ENCODE assay signal across 22 cellular contexts in the genomic region with DNA sequence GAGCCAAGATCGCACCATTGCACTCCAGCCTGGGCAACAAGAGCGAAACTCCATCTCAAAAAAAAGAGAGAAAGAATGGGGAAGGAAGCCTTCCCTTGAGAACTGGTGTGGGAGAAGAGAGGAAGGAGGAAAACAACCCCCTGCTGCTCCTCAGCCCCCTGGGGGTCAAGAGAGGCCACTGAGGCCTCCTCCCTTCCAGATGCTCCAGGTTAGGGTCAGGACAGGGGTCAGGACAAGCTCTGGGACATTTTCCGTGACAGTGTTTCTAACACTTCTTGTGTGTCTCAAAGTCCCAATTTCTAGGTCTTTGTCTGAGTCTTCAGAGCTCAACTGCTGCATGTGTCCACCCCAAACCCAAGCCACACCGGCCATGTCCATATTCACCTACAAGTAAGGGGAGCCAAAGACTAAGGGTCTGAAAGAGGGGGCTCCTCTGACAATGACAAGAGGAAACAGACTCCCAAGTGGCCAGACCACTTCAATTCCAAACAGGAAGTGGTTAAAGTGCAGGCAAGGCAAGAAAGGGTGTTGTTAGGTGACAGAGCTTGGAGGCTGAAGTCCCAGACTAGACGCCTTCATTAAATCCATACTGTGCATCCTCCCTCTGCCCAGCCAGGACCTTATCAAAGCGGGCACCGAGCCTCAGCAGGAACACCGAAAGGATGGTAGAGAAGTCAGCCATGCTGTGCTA. TPM values are rescaled to one million over a fixed set of nuclear protein-coding genes. Genes with fewer than 3 reads are reported as not detected.
"Had no signal": no experiment of that assay in that cellular context is flagged by ENCODE, and none has a peak within 500 bp of the region (broad histone marks: within the 10 kb centered on the region; RNA-seq: fewer than 3 reads in every experiment).

No MANE protein-coding gene starts in this region.

- H3K4me3 Mint-ChIP-seq: activated T-helper 1 cell treated with anti-CD3 and anti-CD28 coated beads, Interleukin-12 subunit alpha, Interleukin-12 subunit beta, Interleukin-2, Interleukin-4 antibody, amounts not matched to agents 30 ng/mL and 10 ng/mL and 1 ng/mL, durations not matched to agents 14 hours and 24 hours and 36 hours; stimulated activated naive CD8-positive, alpha-beta T cell treated with anti-CD3 and anti-CD28 coated beads, Interleukin-15, Interleukin-2, amounts not matched to agents 100 ng/mL and 50 ng/mL, for 24 hours had no signal

- ATAC-seq: activated naive CD4-positive, alpha-beta T cell treated with anti-CD3 and anti-CD28 coated beads, Interleukin-2, amount 50 U/mL, for 72 hours; left cardiac atrium; naive thymus-derived CD4-positive, alpha-beta T cell had no signal

- H3K9me3 Mint-ChIP-seq: activated T-helper 1 cell treated with anti-CD3 and anti-CD28 coated beads, Interleukin-12 subunit alpha, Interleukin-12 subunit beta, Interleukin-2, Interleukin-4 antibody, amounts not matched to agents 30 ng/mL and 10 ng/mL and 1 ng/mL, durations not matched to agents 14 hours and 24 hours and 36 hours; stimulated activated naive CD8-positive, alpha-beta T cell treated with anti-CD3 and anti-CD28 coated beads, Interleukin-15, Interleukin-2, amounts not matched to agents 100 ng/mL and 50 ng/mL, for 24 hours had no signal

- H3K36me3 Mint-ChIP-seq: activated naive CD4-positive, alpha-beta T cell treated with anti-CD3 and anti-CD28 coated beads, Interleukin-2, amount 50 U/mL, for 72 hours had no signal

- H3K36me3 ChIP-seq: cardiac muscle cell, esophagus squamous epithelium, right atrium auricular region, suprapubic skin, transverse colon, uterus had no signal

- H2AFZ ChIP-seq: hepatocyte had no signal

- H3K79me2 ChIP-seq: hepatocyte had no signal

- DNase-seq: activated CD4-positive, alpha-beta T cell treated with anti-CD3 and anti-CD28 coated beads, Interleukin-2, amount 50 U/mL, for 4 hours; activated CD4-positive, CD25-positive, alpha-beta regulatory T cell treated with anti-CD3 and anti-CD28 coated beads, Interleukin-2, amount 50 U/mL, for 72 hours; activated gamma-delta T cell treated with Interleukin-2 at 50 U/mL for 16 hours; activated T-cell treated with anti-CD3 and anti-CD28 coated beads for 4 hours; dermis blood vessel endothelial cell; effector memory CD4-positive, alpha-beta T cell; esophagus squamous epithelium; mesenchymal stem cell; naive thymus-derived CD4-positive, alpha-beta T cell; stimulated activated CD4-positive, alpha-beta T cell treated with anti-CD3 and anti-CD28 coated beads, Interleukin-2, amount 100 ng/mL, for 48 hours; transverse colon; uterus had no signal

- H3K27ac Mint-ChIP-seq: activated naive CD4-positive, alpha-beta T cell treated with anti-CD3 and anti-CD28 coated beads, Interleukin-2, amount 50 U/mL, for 72 hours; activated T-helper 1 cell treated with anti-CD3 and anti-CD28 coated beads, Interleukin-12 subunit alpha, Interleukin-12 subunit beta, Interleukin-2, Interleukin-4 antibody, amounts not matched to agents 30 ng/mL and 10 ng/mL and 1 ng/mL, durations not matched to agents 14 hours and 24 hours and 36 hours; stimulated activated naive CD8-positive, alpha-beta T cell treated with anti-CD3 and anti-CD28 coated beads, Interleukin-15, Interleukin-2, amounts not matched to agents 100 ng/mL and 50 ng/mL, for 24 hours had no signal

- H3K4me1 ChIP-seq: esophagus squamous epithelium, right atrium auricular region, suprapubic skin, transverse colon, uterus had no signal

- H3K4me3 ChIP-seq: cardiac muscle cell, esophagus squamous epithelium, hepatocyte, right atrium auricular region, suprapubic skin, transverse colon, uterus had no signal

- H3K27ac ChIP-seq: cardiac muscle cell, esophagus squamous epithelium, hepatocyte, right atrium auricular region, suprapubic skin, transverse colon, uterus had no signal

- H3K9me3 ChIP-seq: esophagus squamous epithelium, right atrium auricular region, suprapubic skin, transverse colon, uterus had no signal

- H3K27me3 ChIP-seq: cardiac muscle cell, hepatocyte had no signal

- H3K4me2 ChIP-seq: hepatocyte had no signal

RNA-seq across cellular contexts. Expression of gene AVPR2, which starts 26.8 kb away (rescaled TPM):
- total RNA-seq: activated naive CD4-positive, alpha-beta T cell treated with anti-CD3 and anti-CD28 coated beads, Interleukin-2, amount 50 U/mL, for 72 hours; activated T-helper 1 cell treated with anti-CD3 and anti-CD28 coated beads, Interleukin-12 subunit alpha, Interleukin-12 subunit beta, Interleukin-2, Interleukin-4 antibody, amounts not matched to agents 30 ng/mL and 10 ng/mL and 1 ng/mL, durations not matched to agents 14 hours and 24 hours and 36 hours; cardiac muscle cell; glomerular endothelial cell; hepatocyte; T-helper 1 cell treated with Interleukin-12 subunit alpha and Interleukin-12 subunit beta and Interleukin-4 antibody, amounts not matched to agents 30 ng/mL and 1 ng/mL, for 36 hours had no signal
- polyA plus RNA-seq: hepatocyte; naive thymus-derived CD4-positive, alpha-beta T cell had no signal
